8 cellular contexts compared by ENCODE assay signal in the genomic region with DNA sequence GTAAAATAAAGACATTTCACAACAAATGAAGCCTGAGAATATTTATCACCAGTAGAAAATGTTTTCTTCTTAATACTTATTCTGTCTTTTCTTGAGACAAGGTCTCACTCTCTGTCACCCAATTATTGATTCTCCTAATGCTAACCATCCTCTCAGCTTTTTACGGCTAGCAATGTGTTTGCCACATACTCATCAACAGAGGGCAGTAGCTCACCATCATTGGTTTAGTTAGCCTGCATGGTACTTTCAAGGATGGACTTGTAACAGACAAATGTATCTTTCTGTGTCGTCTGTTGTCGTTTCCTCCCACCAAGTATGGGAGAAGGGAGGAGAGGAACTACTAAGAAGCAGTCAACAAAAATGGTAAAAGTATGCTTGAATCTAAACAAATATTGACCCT. TPM values are rescaled to one million over a fixed set of nuclear protein-coding genes. Genes with fewer than 3 reads are reported as not detected.
DNase-seq lines count a peak whose midpoint lies in the region; ATAC-seq lines count a peak whose summit lies in the region.

No MANE protein-coding gene starts in this region.

- ATAC-seq in GM18868 (IDR thresholded peaks at IDR 0.05; ENCODE audit: unreplicated experiment) (peak; percentile 83), HG03025 (IDR thresholded peaks at IDR 0.05; ENCODE audit: low FRiP score, unreplicated experiment) (peak; percentile 81), T-helper 17 cell (peak; percentile 87)

- H2BK5ac ChIP-seq in mesendoderm (ENCODE audit: low read length) = no peak overlapping the region

- H3K4me3 ChIP-seq in endocrine pancreas (ENCODE audit: control insufficient read depth, insufficient read depth, low read length) (peak overlapping the region; percentile 35), mesendoderm (ENCODE audit: low read length) (no peak overlapping the region)

- H3K56ac ChIP-seq in mesendoderm (ENCODE audit: low read length) = no peak overlapping the region

- no peak overlapping the region for H4K5ac ChIP-seq in mesendoderm (ENCODE audit: low read length)

- H3K36me3 Mint-ChIP-seq in T-helper 17 cell (ENCODE audit: low read depth) = no peaks in the 10 kb centered on the region

- WGBS in mesendoderm (ENCODE audit: extremely low coverage, insufficient coverage, low lambda C conversion rate) = no CpG with 5 or more reads among the region's 3 CpGs

- H3K4ac ChIP-seq in mesendoderm (ENCODE audit: low read depth, low read length) = no peak overlapping the region

- no peak overlapping the region for H3K27ac Mint-ChIP-seq in T-helper 17 cell

- H3K9me3 ChIP-seq in T-helper 17 cell (ENCODE audit: control insufficient read depth, low read length, poor library complexity, severe bottlenecking) = no peaks in the 10 kb centered on the region
- H3K9me3 ChIP-seq in endocrine pancreas (ENCODE audit: control insufficient read depth, low read length) = no peaks in the 10 kb centered on the region

- H3K4me2 ChIP-seq in mesendoderm (ENCODE audit: low read length) = no peak overlapping the region

- peaks cover 30% of the 10 kb centered on the region for H3K27me3 Mint-ChIP-seq in T-helper 17 cell

- H4K8ac ChIP-seq in mesendoderm (ENCODE audit: low read depth, low read length) = no peak overlapping the region

- no peaks in the 10 kb centered on the region for H3K36me3 ChIP-seq in endocrine pancreas (ENCODE audit: control insufficient read depth, insufficient read depth, low read length)
- no peaks in the 10 kb centered on the region for H3K36me3 ChIP-seq in mesendoderm (ENCODE audit: control insufficient read depth, insufficient read depth, low read length)

- H3K4me1 ChIP-seq in endocrine pancreas (ENCODE audit: control insufficient read depth, insufficient read depth, low read length) (no peaks in the 10 kb centered on the region), mesendoderm (ENCODE audit: control insufficient read depth, low read depth, low read length) (no peaks in the 10 kb centered on the region)

- peak; percentile 72 for DNase-seq in COR-L47 (lab: John Stamatoyannopoulos, UW)
- DNase-seq in NCI-H187 (lab: John Stamatoyannopoulos, UW) = peak; percentile 0 to 26
- peak in 2 of 3 donors; percentile 14 to 29 for DNase-seq in T-helper 17 cell
- peak; percentile 86 for DNase-seq in mesendoderm
- DNase-seq in GOT3 (lab: John Stamatoyannopoulos, UW) = no peak

- H3K27ac ChIP-seq in mesendoderm (ENCODE audit: low read depth, low read length) = no peak overlapping the region

- no peaks in the 10 kb centered on the region for H3K79me2 ChIP-seq in mesendoderm (ENCODE audit: control insufficient read depth, insufficient read depth, low read length)

- H2AK5ac ChIP-seq in mesendoderm (ENCODE audit: low read length) = no peak overlapping the region

- H3K79me1 ChIP-seq in mesendoderm (ENCODE audit: low read length) = no peaks in the 10 kb centered on the region

- no peaks in the 10 kb centered on the region for H3K27me3 ChIP-seq in endocrine pancreas (ENCODE audit: control insufficient read depth, insufficient read depth, low read length)
- H3K27me3 ChIP-seq in mesendoderm (ENCODE audit: insufficient read depth, low read length, poor library complexity) = no peaks in the 10 kb centered on the region

- H2BK15ac ChIP-seq in mesendoderm (replicated peaks; ENCODE audit: low read depth) = no peak overlapping the region

- H3K4me1 Mint-ChIP-seq in T-helper 17 cell = peaks cover 12% of the 10 kb centered on the region

- H3K9ac ChIP-seq in endocrine pancreas (ENCODE audit: control insufficient read depth, insufficient read depth, low read length) (no peak overlapping the region), mesendoderm (ENCODE audit: low read length) (no peak overlapping the region)

- no peak overlapping the region for H3K18ac ChIP-seq in mesendoderm (ENCODE audit: low read length)

- H2BK120ac ChIP-seq in mesendoderm (ENCODE audit: low read depth, low read length) = no peak overlapping the region

- no peak overlapping the region for H3K23ac ChIP-seq in mesendoderm (ENCODE audit: low read length)

- no peak overlapping the region for H3K4me3 Mint-ChIP-seq in T-helper 17 cell

RNA-seq across cellular contexts. Expression of gene ACO1, which starts 5.9 kb away (rescaled TPM):
- total RNA-seq in T-helper 17 cell = 1 to 10 TPM; 3.1 to 3.9 TPM
- 23.5 TPM for polyA plus RNA-seq in mesendoderm (2013, experiment 1 of 2)
- polyA plus RNA-seq in mesendoderm (2013, experiment 2 of 2) = 23.6 TPM
